Comparison of ENCODE assay signal across 9 cellular contexts in genomic region chr2:196291873-196292800, GRCh38.
DNase-seq lines count a peak whose midpoint lies in the region; ATAC-seq and TF ChIP-seq lines count a peak whose summit lies in the region.
"Had no signal": no experiment of that assay in that cellular context is flagged by ENCODE, and none has a peak within 500 bp of the region (broad histone marks: within the 10 kb centered on the region; RNA-seq: fewer than 3 reads in every experiment).

No MANE protein-coding gene starts in this region.

- no peaks in the 10 kb centered on the region for H3K27me3 ChIP-seq in lower lobe of right lung (ENCODE audit: low read depth)

- peaks cover 13% of the 10 kb centered on the region for H3K4me1 ChIP-seq in lower lobe of right lung

- ATAC-seq in GM18498 (IDR thresholded peaks at IDR 0.05; ENCODE audit: unreplicated experiment) = peak; percentile 38
- ATAC-seq in HG02938 (IDR thresholded peaks at IDR 0.05; ENCODE audit: unreplicated experiment) = peak; percentile 52
- peak; percentile 57 for ATAC-seq in T-helper 17 cell
- ATAC-seq in lower lobe of right lung = peak; percentile 84 to 91
- ATAC-seq in HG02840 (IDR thresholded peaks at IDR 0.05; ENCODE audit: low FRiP score, unreplicated experiment) = no peak

- no peaks in the 10 kb centered on the region for H3K36me3 Mint-ChIP-seq in T-helper 17 cell (ENCODE audit: low read depth)

- H3K9me3 ChIP-seq in T-helper 17 cell (ENCODE audit: control insufficient read depth, low read length, poor library complexity, severe bottlenecking) (no peaks in the 10 kb centered on the region), lower lobe of right lung (no peaks in the 10 kb centered on the region)

- DNase-seq in T-helper 17 cell (no peak), lower lobe of right lung (peak; percentile 74), hepatic stellate cell (ENCODE audit: low spot score) (no peak), AML-193 (lab: John Stamatoyannopoulos, UW) (no peak), HCEC 1CT (no peak)
- DNase-seq: SHP77 had no signal

- intact Hi-C loops in lower lobe of right lung (cut with DNase I) = no loop called here

- no peaks in the 10 kb centered on the region for H3K27me3 Mint-ChIP-seq in T-helper 17 cell

- H3K4me1 Mint-ChIP-seq in T-helper 17 cell = peaks cover 53% of the 10 kb centered on the region

- peak overlapping the region; percentile 86 for H3K27ac Mint-ChIP-seq in T-helper 17 cell

- no peak for TF ChIP-seq CTCF in lower lobe of right lung (IDR thresholded peaks at IDR 0.05)

- peak overlapping the region; percentile 70 for H3K4me3 Mint-ChIP-seq in T-helper 17 cell

- no peak overlapping the region for H3K4me3 ChIP-seq in lower lobe of right lung

- peaks cover 5% of the 10 kb centered on the region for H3K36me3 ChIP-seq in lower lobe of right lung

- peak overlapping the region; percentile 42 for H3K27ac ChIP-seq in lower lobe of right lung
